8 cellular contexts compared by ENCODE assay signal in genomic region chr19:38266981-38267597, GRCh38. TPM values are rescaled to one million over a fixed set of nuclear protein-coding genes. Genes with fewer than 3 reads are reported as not detected.
DNase-seq lines count a peak whose midpoint lies in the region; ATAC-seq and TF ChIP-seq lines count a peak whose summit lies in the region.
"Had no signal": no experiment of that assay in that cellular context is flagged by ENCODE, and none has a peak within 500 bp of the region (broad histone marks: within the 10 kb centered on the region; RNA-seq: fewer than 3 reads in every experiment).

No MANE protein-coding gene starts in this region.

- no peak for ATAC-seq in stimulated activated memory B cell treated with anti-CD40 and anti-IgM and Interleukin-4, amounts not matched to agents 10 μg/mL and 1 μg/mL and 100 μg/mL, for 72 hours
- ATAC-seq in HG02610 (IDR thresholded peaks at IDR 0.05; ENCODE audit: unreplicated experiment) (no peak), T-cell (replicated peaks in 1 of 4) (no peak)

- no peaks in the 10 kb centered on the region for H3K27me3 Mint-ChIP-seq in stimulated activated memory B cell treated with anti-CD40 and anti-IgM and Interleukin-4, amounts not matched to agents 10 μg/mL and 1 μg/mL and 100 μg/mL, for 72 hours
- H3K27me3 Mint-ChIP-seq in T-cell: peaks cover 0 to 4% of the 10 kb centered on the region in 2 donors

- H3K9me3 ChIP-seq in iPS-18c (ENCODE audit: control insufficient read depth, insufficient read depth, low read length): no peaks in the 10 kb centered on the region

- H3K9me3 Mint-ChIP-seq in stimulated activated memory B cell treated with anti-CD40 and anti-IgM and Interleukin-4, amounts not matched to agents 10 μg/mL and 1 μg/mL and 100 μg/mL, for 72 hours: no peaks in the 10 kb centered on the region
- H3K9me3 Mint-ChIP-seq in T-cell: no peaks in the 10 kb centered on the region
- H3K9me3 Mint-ChIP-seq: activated CD4-positive, alpha-beta T cell treated with anti-CD3 and anti-CD28 coated beads, Interleukin-2, amount 10 ng/mL, durations not matched to agents 7 days and 5 days had no signal

- peak overlapping the region; percentile 68 for H3K4me3 Mint-ChIP-seq in stimulated activated memory B cell treated with anti-CD40 and anti-IgM and Interleukin-4, amounts not matched to agents 10 μg/mL and 1 μg/mL and 100 μg/mL, for 72 hours
- no peak overlapping the region for H3K4me3 Mint-ChIP-seq in T-cell
- H3K4me3 Mint-ChIP-seq: activated CD4-positive, alpha-beta T cell treated with anti-CD3 and anti-CD28 coated beads, Interleukin-2, amount 10 ng/mL, durations not matched to agents 7 days and 5 days had no signal

- peak overlapping the region; percentile 28 for H3K4me3 ChIP-seq in iPS-18c (ENCODE audit: insufficient read depth, low read depth, low read length)

- H3K27ac Mint-ChIP-seq in stimulated activated memory B cell treated with anti-CD40 and anti-IgM and Interleukin-4, amounts not matched to agents 10 μg/mL and 1 μg/mL and 100 μg/mL, for 72 hours: peak overlapping the region; percentile 37
- H3K27ac Mint-ChIP-seq in T-cell: peak overlapping the region in 1 of 2 donors; percentile 1
- H3K27ac Mint-ChIP-seq: activated CD4-positive, alpha-beta T cell treated with anti-CD3 and anti-CD28 coated beads, Interleukin-2, amount 10 ng/mL, durations not matched to agents 7 days and 5 days had no signal

- TF ChIP-seq CTCF in VCaP (conservative IDR thresholded peaks at IDR 0.05): no peak

- H3K4me1 Mint-ChIP-seq in stimulated activated memory B cell treated with anti-CD40 and anti-IgM and Interleukin-4, amounts not matched to agents 10 μg/mL and 1 μg/mL and 100 μg/mL, for 72 hours: peaks cover 80% of the 10 kb centered on the region
- peaks cover 32 to 40% (median 35%) of the 10 kb centered on the region in 3 donors for H3K4me1 Mint-ChIP-seq in T-cell

- CTCF ChIA-PET in T-cell (lab: Charles Lee): interaction anchor here in 1 of 2 donors (0.6 kb wide), 1 partner anchor 575 kb away, joined by 4 read pairs; no protein-coding TSS in a partner anchor

- H3K36me3 Mint-ChIP-seq in stimulated activated memory B cell treated with anti-CD40 and anti-IgM and Interleukin-4, amounts not matched to agents 10 μg/mL and 1 μg/mL and 100 μg/mL, for 72 hours: peaks cover 36% of the 10 kb centered on the region
- H3K36me3 Mint-ChIP-seq in T-cell: peaks cover 6% of the 10 kb centered on the region

- DNase-seq in HK-2 (ENCODE audit: unreplicated experiment) (peak; percentile 65), T-cell (no peak), NCI-H1694 treated with DMSO at 0.1 percent for 48 hours (lab: John Stamatoyannopoulos, UW) (no peak)
- DNase-seq: activated CD4-positive, alpha-beta T cell treated with anti-CD3 and anti-CD28 coated beads, Interleukin-2, amount 10 ng/mL, durations not matched to agents 7 days and 5 days had no signal

- POLR2A ChIA-PET in T-cell (lab: Charles Lee): no interaction called here

- H3K27ac ChIP-seq in VCaP: peak overlapping the region; percentile 98

RNA-seq across cellular contexts. Expression of gene SPINT2, which starts 2.7 kb away (rescaled TPM):
- total RNA-seq in T-cell: 10 to 100 TPM; 30.3 to 48.5 (median 37.9) TPM

RNA-seq across cellular contexts. Expression of gene PPP1R14A, which starts 10.9 kb away (rescaled TPM):
- 1 to 10 TPM in 2 of 5 donors, under 1 TPM in 1, not detected in 2; 0.82 to 2.8 (median 1.6) TPM for total RNA-seq in T-cell
- total RNA-seq: activated CD4-positive, alpha-beta T cell treated with anti-CD3 and anti-CD28 coated beads, Interleukin-2, amount 10 ng/mL, durations not matched to agents 7 days and 5 days had no signal

RNA-seq across cellular contexts. Expression of gene C19orf33, which starts 37.0 kb away (rescaled TPM):
- total RNA-seq in T-cell: 1 to 10 TPM in 2 of 5 donors, under 1 TPM in 1, not detected in 2; 0.56 to 1.4 (median 1.3) TPM
- total RNA-seq: activated CD4-positive, alpha-beta T cell treated with anti-CD3 and anti-CD28 coated beads, Interleukin-2, amount 10 ng/mL, durations not matched to agents 7 days and 5 days had no signal

RNA-seq across cellular contexts. Expression of gene DPF1, which starts 43.1 kb away (rescaled TPM):
- not detected for total RNA-seq in T-cell

RNA-seq across cellular contexts. Expression of gene YIF1B, which starts 48.7 kb away (rescaled TPM):
- total RNA-seq in T-cell: 10 to 100 TPM; 28.1 to 39.1 (median 34.1) TPM
